Comparison of ENCODE assay signal across 11 cellular contexts in genomic region chr13:110305544-110305943, GRCh38. TPM values are rescaled to one million over a fixed set of nuclear protein-coding genes. Genes with fewer than 3 reads are reported as not detected.
DNase-seq lines count a peak whose midpoint lies in the region; TF ChIP-seq lines count a peak whose summit lies in the region.
"Had no signal": no experiment of that assay in that cellular context is flagged by ENCODE, and none has a peak within 500 bp of the region (broad histone marks: within the 10 kb centered on the region; RNA-seq: fewer than 3 reads in every experiment).

No MANE protein-coding gene starts in this region.

- in situ Hi-C loops in KBM-7 (cut with MboI; ENCODE audit: low pct_unique_long_range_greater_than_20kb, low sequenced_read_pairs), result no loop called here

- H3K9me3 Mint-ChIP-seq in nephron, result no peaks in the 10 kb centered on the region
- no peaks in the 10 kb centered on the region for H3K9me3 Mint-ChIP-seq in type B pancreatic cell

- H3K27me3 Mint-ChIP-seq in nephron (ENCODE audit: low read depth) (no peaks in the 10 kb centered on the region), type B pancreatic cell (peaks cover 51% of the 10 kb centered on the region)

- H3K9me3 ChIP-seq in SJSA1 (replicated peaks), result no peaks in the 10 kb centered on the region

- peaks cover 67% of the 10 kb centered on the region for H3K4me1 Mint-ChIP-seq in nephron
- H3K4me1 Mint-ChIP-seq in type B pancreatic cell (ENCODE audit: unreplicated experiment), result peaks cover 47% of the 10 kb centered on the region

- H3K36me3 ChIP-seq in SJSA1, result peaks cover 71% of the 10 kb centered on the region

- peaks cover 4% of the 10 kb centered on the region for H3K36me3 Mint-ChIP-seq in nephron (ENCODE audit: low read depth)
- H3K36me3 Mint-ChIP-seq in type B pancreatic cell, result no peaks in the 10 kb centered on the region

- peak overlapping the region; percentile 93 for H3K4me3 ChIP-seq in SJSA1
- H3K4me3 ChIP-seq in epithelial cell of proximal tubule (ENCODE audit: low read depth, low read length), result peak overlapping the region; percentile 80

- TF ChIP-seq CTCF in epithelial cell of proximal tubule (conservative IDR thresholded peaks at IDR 0.05; ENCODE audit: low read depth, low read length) (no peak), nephron (IDR thresholded peaks at IDR 0.05; ENCODE audit: unreplicated experiment in 3 of 3) (no peak), type B pancreatic cell (conservative IDR thresholded peaks at IDR 0.05) (no peak)

- H3K4me3 Mint-ChIP-seq in nephron (peak overlapping the region; percentile 80 to 90 (median 86)), type B pancreatic cell (peak overlapping the region; percentile 82)

- H3K27ac Mint-ChIP-seq in nephron (peak overlapping the region; percentile 77 to 89 (median 86)), type B pancreatic cell (no peak overlapping the region)

- no peaks in the 10 kb centered on the region for H3K27me3 ChIP-seq in SJSA1 (replicated peaks)

- H3K27ac ChIP-seq in SJSA1, result 0 out of 2 replicates have a peak overlapping the region, but pooled peaks have one; percentile 72

- H3K4me1 ChIP-seq in SJSA1 (replicated peaks), result peaks cover 87% of the 10 kb centered on the region

- DNase-seq in SJSA1 (ENCODE audit: low read depth in 1 of 2, low spot score in 2 of 2), result peak in 1 of 2 experiments; percentile 12
- DNase-seq in epithelial cell of proximal tubule (ENCODE audit: low read depth), result no peak
- no peak for DNase-seq in type B pancreatic cell (ENCODE audit: extremely low spot score, unreplicated experiment)
- no peak for DNase-seq in COLO829 (ENCODE audit: low spot score)
- DNase-seq in KBM-7, result no peak
- no peak for DNase-seq in HCEC 1CT
- no peak for DNase-seq in GM19240 (ENCODE audit: insufficient read length, low spot score)
- DNase-seq: activated T-cell treated with anti-CD3 and anti-CD28 coated beads, Interleukin-2, amount 50 U/mL, for 48 hours; NCI-H1436; stimulated activated naive CD4-positive, alpha-beta T cell had no signal

RNA-seq across cellular contexts. Expression of gene COL4A1, which starts 1.4 kb away (rescaled TPM):
- total RNA-seq in SJSA1 (2014; rRNA removed; shearing (Covaris generic)), result 489 and 591 TPM in 2 replicates
- total RNA-seq in epithelial cell of proximal tubule (426 and 547 TPM in 2 replicates), type B pancreatic cell (ENCODE audit: low replicate concordance) (20.4 and 83.6 TPM in 2 replicates)

RNA-seq across cellular contexts. Expression of gene COL4A2, which starts 1.5 kb away (rescaled TPM):
- total RNA-seq in SJSA1 (2014; rRNA removed; shearing (Covaris generic)), result 677 and 741 TPM in 2 replicates
- total RNA-seq in epithelial cell of proximal tubule (513 and 728 TPM in 2 replicates), type B pancreatic cell (ENCODE audit: low replicate concordance) (38.6 and 145 TPM in 2 replicates)
